8 cellular contexts compared by ENCODE assay signal in the genomic region with DNA sequence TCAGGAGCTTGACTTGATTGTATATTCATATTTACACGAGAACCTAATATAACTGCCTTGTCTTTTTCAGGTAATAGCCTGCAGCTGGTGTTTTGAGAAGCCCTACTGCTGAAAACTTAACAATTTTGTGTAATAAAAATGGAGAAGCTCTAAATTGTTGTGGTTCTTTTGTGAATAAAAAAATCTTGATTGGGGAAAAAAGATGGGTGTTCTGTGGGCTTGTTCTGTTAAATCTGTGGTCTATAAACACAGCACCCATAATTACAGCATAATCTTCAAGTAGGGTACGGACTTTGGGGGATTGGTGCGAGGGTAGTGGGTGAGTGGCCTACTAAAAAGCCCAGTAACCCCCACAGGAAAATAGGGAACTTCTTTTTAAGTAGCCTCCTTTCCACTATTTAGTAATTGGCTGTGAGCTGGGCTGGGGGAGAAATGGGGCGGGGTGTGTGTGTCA. TPM values are rescaled to one million over a fixed set of nuclear protein-coding genes. Genes with fewer than 3 reads are reported as not detected.
DNase-seq lines count a peak whose midpoint lies in the region; ATAC-seq and TF ChIP-seq lines count a peak whose summit lies in the region.

No MANE protein-coding gene starts in this region.

- no peak for TF ChIP-seq RAD21 in IMR-90 (IDR thresholded peaks at IDR 0.05; ENCODE audit: low read length)

- BruUV-seq in IMR-90 (replicated peaks; lab: Mats Ljungman, UMichigan) (no TSS peak), Calu3 (replicated peaks; lab: Mats Ljungman, UMichigan) (no TSS peak)

- no peak overlapping the region for H3K4me3 Mint-ChIP-seq in Calu3 (ENCODE audit: low read depth, unreplicated experiment)

- H3K79me1 ChIP-seq in IMR-90 (ENCODE audit: low read depth in 1 of 2, low read length in 2 of 2), result peaks cover 0 to 29% of the 10 kb centered on the region in 2 experiments; a peak in 2 of 4 replicates

- H2BK15ac ChIP-seq in IMR-90 (ENCODE audit: low read depth, low read length), result no peak overlapping the region

- dilution Hi-C loops in IMR-90 (cut with HindIII; ENCODE audit: low sequenced_read_pairs, unreplicated experiment), result no loop called here

- peak overlapping the region in 1 of 2 experiments; percentile 19; a peak in 1 of 4 replicates for H4K8ac ChIP-seq in IMR-90 (ENCODE audit: low read depth in 2 of 2, low read length in 2 of 2)

- H2BK120ac ChIP-seq in IMR-90 (ENCODE audit: low read depth, low read length), result no peak overlapping the region

- peak overlapping the region; percentile 82; the same call in 1 of the 2 replicates for H3K56ac ChIP-seq in IMR-90 (ENCODE audit: extremely low read depth, insufficient read depth, low read length)

- H3K18ac ChIP-seq in IMR-90 (ENCODE audit: low read depth, low read length), result no peak overlapping the region

- H3K27ac ChIP-seq in IMR-90 (ENCODE audit: insufficient read depth, low read length) (peak overlapping the region; percentile 16; the same call in 1 of the 2 replicates), caudate nucleus (ENCODE audit: low read depth, low read length) (peak overlapping the region; percentile 100)

- H3K4me1 ChIP-seq in IMR-90 (ENCODE audit: control insufficient read depth, insufficient read depth, low read length), result no peaks in the 10 kb centered on the region
- peaks cover 10% of the 10 kb centered on the region for H3K4me1 ChIP-seq in neuron (ENCODE audit: insufficient read depth, low read length)

- no peak overlapping the region for H2AFZ ChIP-seq in IMR-90 (replicated peaks; ENCODE audit: low read length, poor library complexity)
- no peak overlapping the region for H2AFZ ChIP-seq in neuron (ENCODE audit: low read depth, low read length)

- H3K23ac ChIP-seq in IMR-90 (ENCODE audit: low read depth, low read length), result peak overlapping the region; percentile 95; the same call in 1 of the 2 replicates

- intact Hi-C loops in IMR-90 (cut with micrococcal nuclease) (loop anchor here (5.0 kb wide), 1 partner anchor 34 kb away; no protein-coding TSS in a partner anchor), Calu3 (cut with micrococcal nuclease; ENCODE audit: unreplicated experiment) (loop anchor here (5.0 kb wide), 1 partner anchor 39 kb away; no protein-coding TSS in a partner anchor)

- H3K9me1 ChIP-seq in IMR-90 (ENCODE audit: insufficient read depth, low read length), result no peaks in the 10 kb centered on the region

- peak; percentile 40 for DNase-seq in CMK (ENCODE audit: low read depth)
- no peak for DNase-seq in IMR-90
- no peak for DNase-seq in caudate nucleus (lab: John Stamatoyannopoulos, UW)
- DNase-seq in NCI-H524 (lab: John Stamatoyannopoulos, UW), result no peak
- no peak for DNase-seq in NCI-H510A (lab: John Stamatoyannopoulos, UW)
- no peak for DNase-seq in dedifferentiated amniotic fluid mesenchymal stem cell (ENCODE audit: extremely low spot score)
- no peak for DNase-seq in Calu3

- peak overlapping the region; percentile 72 for H3K4me3 ChIP-seq in IMR-90 (ENCODE audit: insufficient read depth, low read depth, low read length)
- peak overlapping the region; percentile 80 for H3K4me3 ChIP-seq in neuron (ENCODE audit: low read length)

- TF ChIP-seq CTCF in IMR-90 (conservative IDR thresholded peaks at IDR 0.05; ENCODE audit: low read depth, low read length), result no peak
- TF ChIP-seq CTCF in Calu3 (IDR thresholded peaks at IDR 0.05; ENCODE audit: unreplicated experiment), result no peak

- H3K36me3 Mint-ChIP-seq in Calu3 (ENCODE audit: insufficient read depth, unreplicated experiment), result peaks cover 4% of the 10 kb centered on the region

- H3K14ac ChIP-seq in IMR-90 (replicated peaks; ENCODE audit: low read depth, low read length), result peak overlapping the region; percentile 42

- H2AK5ac ChIP-seq in IMR-90 (ENCODE audit: low read depth, low read length), result no peak overlapping the region

- H2AK9ac ChIP-seq in IMR-90 (replicated peaks; ENCODE audit: low read depth, low read length, poor library complexity), result peak overlapping the region; percentile 57

- no peak overlapping the region for H3K27ac Mint-ChIP-seq in Calu3 (ENCODE audit: unreplicated experiment)

- H2BK5ac ChIP-seq in IMR-90 (ENCODE audit: low read depth, low read length, poor library complexity, severe bottlenecking), result peak overlapping the region; percentile 84

- no peaks in the 10 kb centered on the region for H3K9me3 Mint-ChIP-seq in Calu3 (ENCODE audit: low read depth, unreplicated experiment)

- peak overlapping the region; percentile 97 for H3K9ac ChIP-seq in IMR-90 (ENCODE audit: low read depth, low read length)

- in situ Hi-C loops in IMR-90 (cut with MboI; ENCODE audit: low sequenced_read_pairs), result loop anchor here (5.0 kb wide), 1 partner anchor 34 kb away; no protein-coding TSS in a partner anchor

- peaks cover 68% of the 10 kb centered on the region for H4K20me1 ChIP-seq in IMR-90 (ENCODE audit: insufficient read depth, low read length)

- H3K36me3 ChIP-seq in IMR-90 (ENCODE audit: control insufficient read depth, insufficient read depth, low read length), result peaks cover 44% of the 10 kb centered on the region
- H3K36me3 ChIP-seq in neuron (ENCODE audit: insufficient read depth, low read length), result peaks cover 62% of the 10 kb centered on the region

- no peak overlapping the region for H4K5ac ChIP-seq in IMR-90 (ENCODE audit: low read depth, low read length)

- no peak for ATAC-seq in IMR-90 (ENCODE audit: low read depth)

- no peak overlapping the region for H3K4ac ChIP-seq in IMR-90 (ENCODE audit: low read depth, low read length)

- POLR2A ChIA-PET in IMR-90 (lab: Charles Lee; ENCODE audit: unreplicated experiment), result interaction anchor here (0.9 to 14.2 kb wide), 8 partner anchors 8 to 136 kb away, joined by 3 to 494 read pairs (median 35); a partner anchor contains a TSS

- H3K9me3 ChIP-seq in IMR-90 (ENCODE audit: control insufficient read depth, insufficient read depth, low read length) (no peaks in the 10 kb centered on the region), neuron (ENCODE audit: low read length) (no peaks in the 10 kb centered on the region)

- no CpG with 5 or more reads among the region's 4 CpGs for WGBS in IMR-90 (ENCODE audit: extremely low coverage in 2 of 2, insufficient read length in 1 of 2), 2 experiments

- H2BK20ac ChIP-seq in IMR-90 (ENCODE audit: low read depth, low read length), result no peak overlapping the region

- peaks cover 9% of the 10 kb centered on the region for H3K27me3 Mint-ChIP-seq in Calu3 (ENCODE audit: unreplicated experiment)

- no peak overlapping the region for H4K91ac ChIP-seq in IMR-90 (ENCODE audit: insufficient read depth, low read depth, low read length)

- TF ChIP-seq POLR2A in IMR-90 (IDR thresholded peaks at IDR 0.05; ENCODE audit: low read depth, low read length), result no peak

- peak overlapping the region; percentile 74 for H3K4me2 ChIP-seq in IMR-90 (ENCODE audit: low read depth, low read length)

- H3K27me3 ChIP-seq in IMR-90 (ENCODE audit: control insufficient read depth, insufficient read depth, low read length) (no peaks in the 10 kb centered on the region), neuron (ENCODE audit: insufficient read depth, low read length) (no peaks in the 10 kb centered on the region)

- CTCF ChIA-PET in IMR-90 (lab: Yijun Ruan, JAX), result interaction anchor here (0.6 to 1.1 kb wide), 2 partner anchors 26 to 86 kb away, joined by 3 read pairs; no protein-coding TSS in a partner anchor
- CTCF ChIA-PET in Calu3 (lab: Charles Lee), result interaction anchor here (1.2 to 3.1 kb wide), 3 partner anchors 27 to 81 kb away, joined by 3 to 20 read pairs (median 18); no protein-coding TSS in a partner anchor

- peaks cover 18% of the 10 kb centered on the region for H3K4me1 Mint-ChIP-seq in Calu3 (ENCODE audit: low read depth, unreplicated experiment)

TF ChIP-seq in IMR-90, 13 proteins besides CTCF, POLR2A, EP300 and RAD21:
- TF ChIP-seq RCOR1 (IDR thresholded peaks at IDR 0.05; ENCODE audit: insufficient replicate concordance, low read length), result no peak
- TF ChIP-seq SMC3 (IDR thresholded peaks at IDR 0.05; ENCODE audit: low read depth, low read length), result peak; percentile 7; the same call in 1 of the 2 replicates
TF ChIP-seq in IMR-90: peak in this region for 1.

RNA-seq across cellular contexts. Expression of a gene that starts 7.5 kb away (rescaled TPM):
- total RNA-seq in IMR-90 (2012; rRNA removed) (3,569 and 5,244 TPM in 2 replicates), Calu3 (2022) (8,437 and 9,950 TPM in 2 replicates)
- 430 and 636 TPM in 2 replicates for polyA plus RNA-seq in IMR-90 (2012; rRNA removed)
- polyA plus RNA-seq in IMR-90 (2012; cell fraction: cytosol; rRNA removed), result 4.7 and 16.7 TPM in 2 replicates
- 481 and 5,232 TPM in 2 replicates for polyA plus RNA-seq in IMR-90 (2012; cell fraction: nucleus; rRNA removed; ENCODE audit: low replicate concordance)

RNA-seq across cellular contexts. Expression of a gene that starts 18.5 kb away (rescaled TPM):
- 95.8 and 96.4 TPM in 2 replicates for total RNA-seq in IMR-90 (2012; rRNA removed)
- 150 and 172 TPM in 2 replicates for polyA plus RNA-seq in IMR-90 (2012; rRNA removed)
- polyA plus RNA-seq in IMR-90 (2012; cell fraction: cytosol; rRNA removed), result 166 and 172 TPM in 2 replicates
- polyA plus RNA-seq in IMR-90 (2012; cell fraction: nucleus; rRNA removed; ENCODE audit: low replicate concordance), result 173 and 359 TPM in 2 replicates
- total RNA-seq in Calu3 (2022), result 47.8 and 53.6 TPM in 2 replicates

RNA-seq across cellular contexts. Expression of a gene that starts 51.8 kb away (rescaled TPM):
- total RNA-seq in IMR-90 (2012; rRNA removed), result 6.6 and 8.3 TPM in 2 replicates
- 145 and 216 TPM in 2 replicates for polyA plus RNA-seq in IMR-90 (2012; rRNA removed)
- 229 and 255 TPM in 2 replicates for polyA plus RNA-seq in IMR-90 (2012; cell fraction: cytosol; rRNA removed)
- polyA plus RNA-seq in IMR-90 (2012; cell fraction: nucleus; rRNA removed; ENCODE audit: low replicate concordance), result 685 and 1,572 TPM in 2 replicates
- total RNA-seq in Calu3 (2022), result 166 and 169 TPM in 2 replicates

Comparison
In these comparisons a context has a peak if more than half of its experiments do, and no peak if none do; other contexts are left out.
1. RNA of a gene that starts 51.8 kb away (total RNA-seq): 166 to 169 TPM in Calu3; 6.6 to 8.3 TPM in IMR-90; every median in the first group is over 10 times any median in the second.